ENCODE assay signal across 16 cellular contexts in the genomic region with DNA sequence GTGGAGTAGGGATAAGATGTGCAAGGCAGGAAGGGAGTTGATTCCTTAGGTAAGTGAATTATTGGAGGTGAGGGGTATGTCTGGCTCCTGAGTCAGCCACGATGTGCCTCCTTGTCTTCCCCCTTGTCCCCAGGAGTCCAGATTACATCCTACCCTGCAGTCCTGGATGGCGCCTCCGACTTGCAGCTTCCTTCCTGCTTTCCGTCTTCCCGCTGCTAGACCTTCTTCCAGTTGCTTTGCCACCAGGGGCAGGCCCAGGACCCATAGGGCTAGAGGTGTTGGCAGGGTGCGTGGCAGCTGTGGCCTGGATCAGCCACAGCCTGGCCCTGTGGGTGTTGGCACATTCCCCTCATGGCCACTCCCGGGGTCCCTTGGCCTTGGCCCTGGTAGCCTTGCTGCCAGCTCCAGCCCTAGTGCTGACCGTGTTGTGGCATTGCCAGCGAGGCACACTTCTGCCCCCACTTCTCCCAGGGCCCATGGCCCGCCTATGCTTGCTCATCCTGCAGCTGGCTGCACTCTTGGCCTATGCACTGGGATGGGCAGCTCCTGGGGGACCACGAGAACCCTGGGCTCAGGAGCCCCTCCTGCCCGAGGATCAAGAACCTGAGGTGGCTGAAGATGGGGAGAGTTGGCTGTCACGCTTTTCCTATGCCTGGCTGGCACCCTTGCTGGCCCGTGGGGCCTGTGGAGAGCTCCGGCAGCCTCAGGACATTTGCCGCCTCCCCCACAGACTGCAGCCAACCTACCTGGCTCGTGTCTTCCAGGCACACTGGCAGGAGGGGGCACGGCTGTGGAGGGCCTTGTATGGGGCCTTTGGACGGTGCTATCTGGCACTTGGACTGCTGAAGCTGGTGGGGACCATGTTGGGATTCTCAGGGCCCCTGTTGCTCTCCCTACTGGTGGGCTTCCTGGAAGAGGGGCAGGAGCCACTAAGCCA. TPM values are rescaled to one million over a fixed set of nuclear protein-coding genes. Genes with fewer than 3 reads are reported as not detected.
DNase-seq lines count a peak whose midpoint lies in the region; ATAC-seq, FAIRE-seq and TF ChIP-seq lines count a peak whose summit lies in the region.
"Had no signal": no experiment of that assay in that cellular context is flagged by ENCODE, and none has a peak within 500 bp of the region (broad histone marks: within the 10 kb centered on the region; RNA-seq: fewer than 3 reads in every experiment).

No MANE protein-coding gene starts in this region.

- in situ Hi-C loops in HepG2 (cut with HindIII; ENCODE audit: extremely low pct_ligation_motif_present, low pct_unique_long_range_greater_than_20kb): no loop called here

- TF ChIP-seq CTCF in HepG2 (CRISPR knock-in tag; IDR thresholded peaks at IDR 0.05) (no peak), right lobe of liver (IDR thresholded peaks at IDR 0.05) (no peak), glutamatergic neuron (IDR thresholded peaks at IDR 0.05; ENCODE audit: partially characterized antibody, unreplicated experiment) (no peak), neural progenitor cell (IDR thresholded peaks at IDR 0.05) (no peak), breast epithelium (IDR thresholded peaks at IDR 0.05) (no peak)

- H3K4me1 ChIP-seq in HepG2 (ENCODE audit: insufficient read depth, low read length) (peaks cover 41% of the 10 kb centered on the region), right lobe of liver (peaks cover 0 to 28% (median 5%) of the 10 kb centered on the region in 4 donors), neural progenitor cell (peaks cover 9% of the 10 kb centered on the region), breast epithelium (peaks cover 6 to 24% of the 10 kb centered on the region in 2 donors)

- H3K9me3 ChIP-seq in HepG2 (ENCODE audit: low read length): no peaks in the 10 kb centered on the region
- H3K9me3 ChIP-seq in right lobe of liver: no peaks in the 10 kb centered on the region
- H3K9me3 ChIP-seq in neural progenitor cell (ENCODE audit: low read depth): no peaks in the 10 kb centered on the region
- H3K9me3 ChIP-seq in breast epithelium: no peaks in the 10 kb centered on the region

- no peak overlapping the region for H2AFZ ChIP-seq in HepG2 (ENCODE audit: low read length)
- no peak overlapping the region for H2AFZ ChIP-seq in neural progenitor cell (replicated peaks)
- H2AFZ ChIP-seq: GM23338 had no signal

- H3F3A ChIP-seq in neural progenitor cell (ENCODE audit: low read depth): peaks cover 8% of the 10 kb centered on the region

- DNase-seq in HepG2 (ENCODE audit: low spot score): no peak
- DNase-seq in right lobe of liver: no peak
- no peak for DNase-seq in glutamatergic neuron
- DNase-seq in neural progenitor cell (ENCODE audit: low spot score): no peak
- no peak for DNase-seq in breast epithelium (ENCODE audit: low spot score in 2 of 2)
- DNase-seq: C1 segment of cervical spinal cord; CD4-positive, alpha-beta memory T cell; DMS79; H9 had no signal

- H3K4me3 Mint-ChIP-seq in glutamatergic neuron (ENCODE audit: unreplicated experiment) (peak overlapping the region; percentile 68), neural progenitor cell (no peak overlapping the region)
- H3K4me3 Mint-ChIP-seq: B cell; CD4-positive, alpha-beta memory T cell; GM23338; H9 had no signal

- 96% methylated on average over 12 of the region's 19 CpGs for WGBS in HepG2 (ENCODE audit: low lambda C conversion rate)
- WGBS in right lobe of liver (ENCODE audit: insufficient coverage, low coverage, low lambda C conversion rate, missing lambda C conversion rate): no CpG with 5 or more reads among the region's 19 CpGs

- H3K4me2 ChIP-seq in HepG2 (ENCODE audit: low read depth, low read length) (no peak overlapping the region), neural progenitor cell (no peak overlapping the region)
- H3K4me2 ChIP-seq: GM23338 had no signal

- no peak for TF ChIP-seq POLR2A in HepG2 (IDR thresholded peaks at IDR 0.05; ENCODE audit: insufficient read depth in 1 of 2, low read depth in 2 of 2, low read length in 2 of 2)
- TF ChIP-seq POLR2A in right lobe of liver (IDR thresholded peaks at IDR 0.05): no peak
- no peak for TF ChIP-seq POLR2A in breast epithelium (IDR thresholded peaks at IDR 0.05)

- H3K9me3 Mint-ChIP-seq in glutamatergic neuron (ENCODE audit: unreplicated experiment) (peaks cover 8% of the 10 kb centered on the region), neural progenitor cell (no peaks in the 10 kb centered on the region)
- H3K9me3 Mint-ChIP-seq: CD4-positive, alpha-beta memory T cell; GM23338; H9 had no signal

- TF ChIP-seq EP300 in HepG2 (IDR thresholded peaks at IDR 0.05; ENCODE audit: low read depth in 2 of 2, low read length in 2 of 2) (no peak), HepG2 (CRISPR knock-in tag; IDR thresholded peaks at IDR 0.05; ENCODE audit: borderline replicate concordance) (no peak)

- intact Hi-C loops in HepG2 (cut with micrococcal nuclease; ENCODE audit: unreplicated experiment) (loop anchor here (10.0 kb wide), 1 partner anchor 63 kb away; no protein-coding TSS in a partner anchor), right lobe of liver (cut with DNase I) (no loop called here), breast epithelium (cut with DNase I; ENCODE audit: low total_unique reads) (no loop called here)

- H3K36me3 ChIP-seq in HepG2 (replicated peaks in 1 of 2; ENCODE audit: control insufficient read depth in 1 of 2, insufficient read depth in 2 of 2, low read length in 2 of 2) (peaks cover 0 to 11% of the 10 kb centered on the region in 2 experiments; a peak in 3 of 5 replicates), right lobe of liver (no peaks in the 10 kb centered on the region), neural progenitor cell (no peaks in the 10 kb centered on the region), breast epithelium (no peaks in the 10 kb centered on the region)

- H3K36me3 Mint-ChIP-seq in glutamatergic neuron (ENCODE audit: unreplicated experiment) (peaks cover 5% of the 10 kb centered on the region), neural progenitor cell (peaks cover 5% of the 10 kb centered on the region)

- H4K20me1 ChIP-seq in HepG2 (ENCODE audit: insufficient read depth, low read length) (no peaks in the 10 kb centered on the region), neural progenitor cell (ENCODE audit: low read depth) (no peaks in the 10 kb centered on the region)

- POLR2A ChIA-PET in HepG2 (lab: Yijun Ruan, JAX): interaction anchor here (0.5 kb wide), 1 partner anchor 25 kb away, joined by 3 read pairs; no protein-coding TSS in a partner anchor

- no TSS peak for BruUV-seq in HepG2 (replicated peaks; lab: Mats Ljungman, UMichigan)

- H3K4me3 ChIP-seq in HepG2 (replicated peaks in 1 of 3; ENCODE audit: insufficient read depth in 1 of 3, low read depth in 2 of 3, low read length in 3 of 3) (no peak overlapping the region), right lobe of liver (no peak overlapping the region), neural progenitor cell (no peak overlapping the region), breast epithelium (no peak overlapping the region)
- H3K4me3 ChIP-seq: GM12878, GM23338 had no signal

- H3K4me1 Mint-ChIP-seq in glutamatergic neuron (ENCODE audit: low read depth, unreplicated experiment) (peaks cover 6% of the 10 kb centered on the region), neural progenitor cell (peaks cover 19% of the 10 kb centered on the region)

- CTCF ChIA-PET in HepG2 (lab: Yijun Ruan, JAX; ENCODE audit: low intra/inter-chr PET ratio, low total read pairs): no interaction called here

- H3K27me3 Mint-ChIP-seq in glutamatergic neuron (ENCODE audit: unreplicated experiment) (peaks cover 6% of the 10 kb centered on the region), neural progenitor cell (ENCODE audit: insufficient read depth, low read depth) (no peaks in the 10 kb centered on the region)
- H3K27me3 Mint-ChIP-seq: B cell; CD4-positive, alpha-beta memory T cell had no signal

- TF ChIP-seq RAD21 in HepG2 (CRISPR knock-in tag; IDR thresholded peaks at IDR 0.05): no peak

- H3K79me2 ChIP-seq in HepG2 (ENCODE audit: insufficient read depth, low read length): peaks cover 14% of the 10 kb centered on the region
- H3K79me2 ChIP-seq in neural progenitor cell (ENCODE audit: low read depth): peaks cover 18% of the 10 kb centered on the region

- no peak overlapping the region for H3K27ac ChIP-seq in HepG2 (ENCODE audit: extremely low read length, insufficient read depth, low read length)
- no peak overlapping the region for H3K27ac ChIP-seq in right lobe of liver
- no peak overlapping the region for H3K27ac ChIP-seq in neural progenitor cell
- no peak overlapping the region for H3K27ac ChIP-seq in breast epithelium

- H3K27me3 ChIP-seq in HepG2 (ENCODE audit: control insufficient read depth in 1 of 2, insufficient read depth in 2 of 2, low read length in 2 of 2) (no peaks in the 10 kb centered on the region; a peak in 1 of 5 replicates), right lobe of liver (no peaks in the 10 kb centered on the region), neural progenitor cell (no peaks in the 10 kb centered on the region), breast epithelium (no peaks in the 10 kb centered on the region)

- no peak overlapping the region for H3K27ac Mint-ChIP-seq in glutamatergic neuron (ENCODE audit: unreplicated experiment)
- H3K27ac Mint-ChIP-seq in neural progenitor cell: peak overlapping the region; percentile 42
- H3K27ac Mint-ChIP-seq: B cell, GM23338, H9 had no signal

- H3K9ac ChIP-seq in HepG2 (ENCODE audit: insufficient read depth, low read depth, low read length) (no peak overlapping the region), neural progenitor cell (no peak overlapping the region)

- ATAC-seq in HepG2 (no peak), right lobe of liver (no peak), HG03521 (IDR thresholded peaks at IDR 0.05; ENCODE audit: unreplicated experiment) (no peak), HG02678 (IDR thresholded peaks at IDR 0.05; ENCODE audit: unreplicated experiment) (no peak)
- ATAC-seq: GM12878, GM23338 had no signal

- FAIRE-seq in HepG2 (lab: Jason Lieb, UNC): no peak
- FAIRE-seq: A204.1, GM12878, HTR-8/SVneo had no signal

RNA-seq across cellular contexts. Expression of gene ABCC10, which starts 4.9 kb away (rescaled TPM):
- total RNA-seq in HepG2 (2016; rRNA removed; fragmentation: Illumina TruSeq; extraction: Trizol) (11.2 and 24.3 TPM in 2 replicates), right lobe of liver (10 to 100 TPM in 1 of 6 experiments, 1 to 10 TPM in 5; 5.8 to 10.7 (median 7.5) TPM), glutamatergic neuron (ENCODE audit: unreplicated experiment) (94.8 TPM), neural progenitor cell (ENCODE audit: low replicate concordance) (10.1 and 14.6 TPM in 2 replicates), breast epithelium (10 to 100 TPM in 2 of 3 donors, 1 to 10 TPM in 1; 9.0 to 19.9 (median 12.1) TPM)
- 3.0 and 3.3 TPM in 2 replicates for total RNA-seq in HepG2 (2016; cell fraction: cytosol; rRNA removed; fragmentation: Illumina TruSeq; extraction: Trizol; ENCODE audit: low read depth)
- total RNA-seq in HepG2 (2016; cell fraction: insoluble cytoplasmic fraction; rRNA removed; fragmentation: Illumina TruSeq; extraction: Trizol): 8.8 and 26.6 TPM in 2 replicates
- total RNA-seq in HepG2 (2016; cell fraction: membrane; rRNA removed; fragmentation: Illumina TruSeq; extraction: Trizol): 6.5 and 8.3 TPM in 2 replicates
- 31.0 and 40.1 TPM in 2 replicates for total RNA-seq in HepG2 (2016; cell fraction: nucleus; rRNA removed; fragmentation: Illumina TruSeq; extraction: Trizol)
- 16.0 and 24.1 TPM in 2 replicates for polyA plus RNA-seq in HepG2 (2011; rRNA removed)
- polyA plus RNA-seq in HepG2 (2011; cell fraction: cytosol; rRNA removed): 11.8 and 12.5 TPM in 2 replicates
- 91.9 and 94.6 TPM in 2 replicates for polyA plus RNA-seq in HepG2 (2011; cell fraction: nucleus; rRNA removed)
- polyA plus RNA-seq in HepG2 (2012): 11.7 and 19.9 TPM in 2 replicates
- polyA plus RNA-seq in HepG2 (2016; cell fraction: cytosol; fragmentation: Illumina TruSeq; extraction: Trizol; ENCODE audit: low read depth): 3.1 and 3.3 TPM in 2 replicates
- polyA plus RNA-seq in HepG2 (2016; cell fraction: insoluble cytoplasmic fraction; fragmentation: Illumina TruSeq; extraction: Trizol; ENCODE audit: low read depth): 5.9 and 7.7 TPM in 2 replicates
- polyA plus RNA-seq in HepG2 (2016; cell fraction: membrane; fragmentation: Illumina TruSeq; extraction: Trizol; ENCODE audit: low read depth): 3.2 and 4.6 TPM in 2 replicates
- polyA plus RNA-seq in HepG2 (2016; cell fraction: nucleus; fragmentation: Illumina TruSeq; extraction: Trizol; ENCODE audit: insufficient read depth, low read depth): 59.5 and 67.0 TPM in 2 replicates
- 17.7 and 40.9 TPM in 2 replicates for polyA minus RNA-seq in HepG2 (2011; rRNA and poly(A)+ RNA removed; ENCODE audit: low replicate concordance)
- 14.1 and 14.5 TPM in 2 replicates for polyA minus RNA-seq in HepG2 (2011; cell fraction: cytosol; rRNA and poly(A)+ RNA removed)
- 36.8 and 38.7 TPM in 2 replicates for polyA minus RNA-seq in HepG2 (2011; cell fraction: nucleus; rRNA and poly(A)+ RNA removed)

RNA-seq across cellular contexts. Expression of gene DLK2, which starts 23.1 kb away (rescaled TPM):
- total RNA-seq in HepG2 (2016; rRNA removed; fragmentation: Illumina TruSeq; extraction: Trizol) (0.74 and 1.2 TPM in 2 replicates), right lobe of liver (under 1 TPM in 1 of 6 experiments, not detected in 5; 0.13 TPM), glutamatergic neuron (ENCODE audit: unreplicated experiment) (2.2 TPM), neural progenitor cell (ENCODE audit: low replicate concordance) (1.1 TPM in 1 of 2 replicates, not detected in the other), breast epithelium (1 to 10 TPM in 2 of 3 donors, not detected in 1; 3.6 to 8.9 TPM)
- 0.62 and 0.81 TPM in 2 replicates for total RNA-seq in HepG2 (2016; cell fraction: cytosol; rRNA removed; fragmentation: Illumina TruSeq; extraction: Trizol; ENCODE audit: low read depth)
- 1.1 and 1.4 TPM in 2 replicates for total RNA-seq in HepG2 (2016; cell fraction: insoluble cytoplasmic fraction; rRNA removed; fragmentation: Illumina TruSeq; extraction: Trizol)
- 0.71 and 1.7 TPM in 2 replicates for total RNA-seq in HepG2 (2016; cell fraction: membrane; rRNA removed; fragmentation: Illumina TruSeq; extraction: Trizol)
- total RNA-seq in HepG2 (2016; cell fraction: nucleus; rRNA removed; fragmentation: Illumina TruSeq; extraction: Trizol): 0.81 TPM in 2 replicates
- 3.8 and 5.9 TPM in 2 replicates for polyA plus RNA-seq in HepG2 (2011; rRNA removed)
- polyA plus RNA-seq in HepG2 (2011; cell fraction: cytosol; rRNA removed): 5.4 and 6.3 TPM in 2 replicates
- polyA plus RNA-seq in HepG2 (2011; cell fraction: nucleus; rRNA removed): 5.7 and 8.0 TPM in 2 replicates
- polyA plus RNA-seq in HepG2 (2012): 3.9 and 4.0 TPM in 2 replicates
- polyA plus RNA-seq in HepG2 (2016; cell fraction: cytosol; fragmentation: Illumina TruSeq; extraction: Trizol; ENCODE audit: low read depth): 1.2 TPM in 2 replicates
- polyA plus RNA-seq in HepG2 (2016; cell fraction: insoluble cytoplasmic fraction; fragmentation: Illumina TruSeq; extraction: Trizol; ENCODE audit: low read depth): 0.61 and 0.65 TPM in 2 replicates
- 1.1 and 2.0 TPM in 2 replicates for polyA plus RNA-seq in HepG2 (2016; cell fraction: membrane; fragmentation: Illumina TruSeq; extraction: Trizol; ENCODE audit: low read depth)
- 1.5 and 2.0 TPM in 2 replicates for polyA plus RNA-seq in HepG2 (2016; cell fraction: nucleus; fragmentation: Illumina TruSeq; extraction: Trizol; ENCODE audit: insufficient read depth, low read depth)
- 2.9 and 10.0 TPM in 2 replicates for polyA minus RNA-seq in HepG2 (2011; rRNA and poly(A)+ RNA removed; ENCODE audit: low replicate concordance)
- 2.9 and 3.3 TPM in 2 replicates for polyA minus RNA-seq in HepG2 (2011; cell fraction: cytosol; rRNA and poly(A)+ RNA removed)
- polyA minus RNA-seq in HepG2 (2011; cell fraction: nucleus; rRNA and poly(A)+ RNA removed): 1.7 TPM in 2 replicates
- total RNA-seq: B cell had no signal

RNA-seq across cellular contexts. Expression of gene TJAP1, which starts 45.1 kb away (rescaled TPM):
- total RNA-seq in HepG2 (2016; rRNA removed; fragmentation: Illumina TruSeq; extraction: Trizol) (10.2 and 15.7 TPM in 2 replicates), right lobe of liver (10 to 100 TPM in 5 of 6 experiments, 1 to 10 TPM in 1; 9.2 to 16.0 (median 12.9) TPM), glutamatergic neuron (ENCODE audit: unreplicated experiment) (30.9 TPM), neural progenitor cell (ENCODE audit: low replicate concordance) (12.9 and 31.4 TPM in 2 replicates), breast epithelium (10 to 100 TPM; 18.6 to 21.8 (median 21.3) TPM)
- 6.4 and 7.2 TPM in 2 replicates for total RNA-seq in HepG2 (2016; cell fraction: cytosol; rRNA removed; fragmentation: Illumina TruSeq; extraction: Trizol; ENCODE audit: low read depth)
- 12.5 and 16.8 TPM in 2 replicates for total RNA-seq in HepG2 (2016; cell fraction: insoluble cytoplasmic fraction; rRNA removed; fragmentation: Illumina TruSeq; extraction: Trizol)
- 7.9 and 8.5 TPM in 2 replicates for total RNA-seq in HepG2 (2016; cell fraction: membrane; rRNA removed; fragmentation: Illumina TruSeq; extraction: Trizol)
- 22.6 and 23.5 TPM in 2 replicates for total RNA-seq in HepG2 (2016; cell fraction: nucleus; rRNA removed; fragmentation: Illumina TruSeq; extraction: Trizol)
- polyA plus RNA-seq in HepG2 (2011; rRNA removed): 41.6 and 48.3 TPM in 2 replicates
- 19.2 and 22.0 TPM in 2 replicates for polyA plus RNA-seq in HepG2 (2011; cell fraction: cytosol; rRNA removed)
- polyA plus RNA-seq in HepG2 (2011; cell fraction: nucleus; rRNA removed): 220 TPM in 2 replicates
- 27.3 and 28.6 TPM in 2 replicates for polyA plus RNA-seq in HepG2 (2012)
- 2.1 and 2.3 TPM in 2 replicates for polyA plus RNA-seq in HepG2 (2016; cell fraction: cytosol; fragmentation: Illumina TruSeq; extraction: Trizol; ENCODE audit: low read depth)
- 13.6 and 18.5 TPM in 2 replicates for polyA plus RNA-seq in HepG2 (2016; cell fraction: insoluble cytoplasmic fraction; fragmentation: Illumina TruSeq; extraction: Trizol; ENCODE audit: low read depth)
- 6.4 and 6.8 TPM in 2 replicates for polyA plus RNA-seq in HepG2 (2016; cell fraction: membrane; fragmentation: Illumina TruSeq; extraction: Trizol; ENCODE audit: low read depth)
- polyA plus RNA-seq in HepG2 (2016; cell fraction: nucleus; fragmentation: Illumina TruSeq; extraction: Trizol; ENCODE audit: insufficient read depth, low read depth): 89.6 and 90.5 TPM in 2 replicates
- polyA minus RNA-seq in HepG2 (2011; rRNA and poly(A)+ RNA removed; ENCODE audit: low replicate concordance): 17.3 and 27.1 TPM in 2 replicates
- polyA minus RNA-seq in HepG2 (2011; cell fraction: cytosol; rRNA and poly(A)+ RNA removed): 9.3 and 9.7 TPM in 2 replicates
- 38.8 and 46.0 TPM in 2 replicates for polyA minus RNA-seq in HepG2 (2011; cell fraction: nucleus; rRNA and poly(A)+ RNA removed)
